Comparison of ENCODE assay signal across 1 cellular context in the genomic region with DNA sequence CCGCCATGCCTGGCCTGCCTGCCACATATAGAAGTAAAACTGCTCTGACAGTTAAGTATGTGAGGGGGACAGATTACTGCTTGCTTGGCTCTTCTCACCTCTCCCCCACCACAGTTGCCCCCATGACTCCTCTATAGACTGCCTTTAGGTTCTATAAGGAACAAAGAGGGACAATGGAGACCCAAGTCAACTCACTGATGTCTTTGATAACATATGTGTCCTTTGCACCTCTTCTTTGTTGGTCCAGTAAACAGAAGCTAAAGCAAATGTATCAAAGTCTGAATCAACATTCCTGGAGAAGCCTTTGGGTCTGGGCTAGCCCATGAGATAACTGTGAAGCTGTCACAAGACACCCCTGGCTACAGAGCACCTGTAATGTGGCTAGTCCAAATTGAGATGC.
TF ChIP-seq lines count a peak whose summit lies in the region.

No MANE protein-coding gene starts in this region.

TF ChIP-seq in HepG2, 621 proteins besides CTCF, POLR2A, EP300 and RAD21 (continued from another document):
- TF ChIP-seq NCOA2 (CRISPR knock-in tag; IDR thresholded peaks at IDR 0.05) (peak; percentile 74), SMYD3 (CRISPR knock-in tag; IDR thresholded peaks at IDR 0.05) (peak; percentile 46; the same call in 1 of the 2 replicates), ASH2L (IDR thresholded peaks at IDR 0.05; ENCODE audit: insufficient read length, low read depth, low read length) (peak; percentile 68), ZSCAN21 (CRISPR knock-in tag; IDR thresholded peaks at IDR 0.05; ENCODE audit: borderline replicate concordance) (no peak), FOXA3 (CRISPR knock-in tag; IDR thresholded peaks at IDR 0.05) (peak; percentile 88), HNF4A (CRISPR knock-in tag; IDR thresholded peaks at IDR 0.05) (peak; percentile 96), ZBTB20 (CRISPR knock-in tag; IDR thresholded peaks at IDR 0.05; ENCODE audit: borderline replicate concordance, low read depth) (peak; percentile 99), CEBPG (CRISPR knock-in tag; IDR thresholded peaks at IDR 0.05) (0 out of 2 replicates have a peak, but pooled peaks have one; percentile 8), ZNF205 (CRISPR knock-in tag; IDR thresholded peaks at IDR 0.05) (peak; percentile 38; the same call in 1 of the 2 replicates), PPARG (CRISPR knock-in tag; conservative IDR thresholded peaks at IDR 0.05) (0 out of 2 replicates have a peak, but pooled peaks have one; percentile 33), POLR2AphosphoS5 (IDR thresholded peaks at IDR 0.05; ENCODE audit: low read depth, low read length) (no peak), ZNF430 (CRISPR knock-in tag; IDR thresholded peaks at IDR 0.05) (0 out of 2 replicates have a peak, but pooled peaks have one; percentile 20), ZNF644 (CRISPR knock-in tag; IDR thresholded peaks at IDR 0.05; ENCODE audit: low read depth) (peak; percentile 96), HHEX (CRISPR knock-in tag; IDR thresholded peaks at IDR 0.05) (peak; percentile 54), ZNF652 (CRISPR knock-in tag; IDR thresholded peaks at IDR 0.05; ENCODE audit: borderline replicate concordance, low read depth) (no peak), NONO (IDR thresholded peaks at IDR 0.05) (no peak), NONO (CRISPR knock-in tag; conservative IDR thresholded peaks at IDR 0.05) (peak; percentile 64), DPF2 (CRISPR knock-in tag; IDR thresholded peaks at IDR 0.05; ENCODE audit: borderline replicate concordance, low read depth) (peak; percentile 91; the same call in 1 of the 2 replicates)
- TF ChIP-seq, protein P1, sequence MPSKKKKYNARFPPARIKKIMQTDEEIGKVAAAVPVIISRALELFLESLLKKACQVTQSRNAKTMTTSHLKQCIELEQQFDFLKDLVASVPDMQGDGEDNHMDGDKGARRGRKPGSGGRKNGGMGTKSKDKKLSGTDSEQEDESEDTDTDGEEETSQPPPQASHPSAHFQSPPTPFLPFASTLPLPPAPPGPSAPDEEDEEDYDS (CRISPR knock-in tag; IDR thresholded peaks at IDR 0.05), result peak; percentile 20; the same call in 1 of the 2 replicates
- TF ChIP-seq, protein P2, sequence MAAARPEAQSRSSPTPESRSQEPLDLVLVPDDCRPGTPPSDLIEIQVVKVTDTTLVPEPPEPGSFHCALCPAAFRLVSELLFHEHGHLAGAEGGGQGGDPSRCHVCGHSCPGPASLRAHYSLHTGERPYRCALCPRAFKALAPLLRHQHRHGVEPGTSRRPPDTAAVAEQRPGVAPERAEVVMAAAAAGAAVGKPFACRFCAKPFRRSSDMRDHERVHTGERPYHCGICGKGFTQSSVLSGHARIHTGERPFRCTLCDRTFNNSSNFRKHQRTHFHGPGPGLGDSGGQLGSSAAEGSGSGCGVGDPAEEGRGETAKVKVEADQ (CRISPR knock-in tag; IDR thresholded peaks at IDR 0.05; ENCODE audit: borderline replicate concordance), result no peak
- TF ChIP-seq, protein P3, sequence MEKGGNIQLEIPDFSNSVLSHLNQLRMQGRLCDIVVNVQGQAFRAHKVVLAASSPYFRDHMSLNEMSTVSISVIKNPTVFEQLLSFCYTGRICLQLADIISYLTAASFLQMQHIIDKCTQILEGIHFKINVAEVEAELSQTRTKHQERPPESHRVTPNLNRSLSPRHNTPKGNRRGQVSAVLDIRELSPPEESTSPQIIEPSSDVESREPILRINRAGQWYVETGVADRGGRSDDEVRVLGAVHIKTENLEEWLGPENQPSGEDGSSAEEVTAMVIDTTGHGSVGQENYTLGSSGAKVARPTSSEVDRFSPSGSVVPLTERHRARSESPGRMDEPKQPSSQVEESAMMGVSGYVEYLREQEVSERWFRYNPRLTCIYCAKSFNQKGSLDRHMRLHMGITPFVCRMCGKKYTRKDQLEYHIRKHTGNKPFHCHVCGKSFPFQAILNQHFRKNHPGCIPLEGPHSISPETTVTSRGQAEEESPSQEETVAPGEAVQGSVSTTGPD (CRISPR knock-in tag; IDR thresholded peaks at IDR 0.05), result no peak
- TF ChIP-seq, protein P4, sequence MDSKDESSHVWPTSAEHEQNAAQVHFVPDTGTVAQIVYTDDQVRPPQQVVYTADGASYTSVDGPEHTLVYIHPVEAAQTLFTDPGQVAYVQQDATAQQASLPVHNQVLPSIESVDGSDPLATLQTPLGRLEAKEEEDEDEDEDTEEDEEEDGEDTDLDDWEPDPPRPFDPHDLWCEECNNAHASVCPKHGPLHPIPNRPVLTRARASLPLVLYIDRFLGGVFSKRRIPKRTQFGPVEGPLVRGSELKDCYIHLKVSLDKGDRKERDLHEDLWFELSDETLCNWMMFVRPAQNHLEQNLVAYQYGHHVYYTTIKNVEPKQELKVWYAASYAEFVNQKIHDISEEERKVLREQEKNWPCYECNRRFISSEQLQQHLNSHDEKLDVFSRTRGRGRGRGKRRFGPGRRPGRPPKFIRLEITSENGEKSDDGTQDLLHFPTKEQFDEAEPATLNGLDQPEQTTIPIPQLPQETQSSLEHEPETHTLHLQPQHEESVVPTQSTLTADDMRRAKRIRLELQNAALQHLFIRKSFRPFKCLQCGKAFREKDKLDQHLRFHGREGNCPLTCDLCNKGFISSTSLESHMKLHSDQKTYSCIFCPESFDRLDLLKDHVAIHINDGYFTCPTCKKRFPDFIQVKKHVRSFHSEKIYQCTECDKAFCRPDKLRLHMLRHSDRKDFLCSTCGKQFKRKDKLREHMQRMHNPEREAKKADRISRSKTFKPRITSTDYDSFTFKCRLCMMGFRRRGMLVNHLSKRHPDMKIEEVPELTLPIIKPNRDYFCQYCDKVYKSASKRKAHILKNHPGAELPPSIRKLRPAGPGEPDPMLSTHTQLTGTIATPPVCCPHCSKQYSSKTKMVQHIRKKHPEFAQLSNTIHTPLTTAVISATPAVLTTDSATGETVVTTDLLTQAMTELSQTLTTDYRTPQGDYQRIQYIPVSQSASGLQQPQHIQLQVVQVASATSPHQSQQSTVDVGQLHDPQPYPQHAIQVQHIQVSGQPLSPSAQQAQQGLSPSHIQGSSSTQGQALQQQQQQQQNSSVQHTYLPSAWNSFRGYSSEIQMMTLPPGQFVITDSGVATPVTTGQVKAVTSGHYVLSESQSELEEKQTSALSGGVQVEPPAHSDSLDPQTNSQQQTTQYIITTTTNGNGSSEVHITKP (CRISPR knock-in tag; IDR thresholded peaks at IDR 0.05; ENCODE audit: low read depth), result 0 out of 2 replicates have a peak, but pooled peaks have one; percentile 21
